Comparison of ENCODE assay signal across 1 cellular context in genomic region chr18:11245889-11246288, GRCh38.
TF ChIP-seq lines count a peak whose summit lies in the region.

No MANE protein-coding gene starts in this region.

TF ChIP-seq in HepG2, 621 proteins besides CTCF, POLR2A, EP300 and RAD21 (continued from another document):
- no peak for TF ChIP-seq ZNF354B (CRISPR knock-in tag; IDR thresholded peaks at IDR 0.05)
- no peak for TF ChIP-seq ZNF225 (CRISPR knock-in tag; IDR thresholded peaks at IDR 0.05)
